6 cellular contexts compared by ENCODE assay signal in the genomic region with DNA sequence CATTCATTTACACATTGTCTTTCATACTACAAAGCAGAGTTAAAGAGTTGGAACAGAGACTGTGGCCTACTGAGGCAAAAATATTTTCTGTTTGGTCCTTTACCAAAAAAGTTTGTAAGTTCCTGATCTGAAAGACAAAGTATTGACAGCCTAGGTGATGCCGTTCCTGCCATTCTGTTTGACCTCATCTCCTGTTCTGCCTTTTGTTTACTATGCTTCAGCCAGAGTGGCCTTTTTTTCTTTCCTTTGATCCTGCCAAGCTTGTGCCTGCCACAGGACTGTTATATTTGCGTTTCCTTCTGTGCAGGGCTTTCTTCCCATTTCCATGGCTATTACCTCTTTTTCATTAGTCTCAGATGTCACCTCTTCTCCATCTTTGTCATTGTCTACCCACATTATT. TPM values are rescaled to one million over a fixed set of nuclear protein-coding genes. Genes with fewer than 3 reads are reported as not detected.
"Had no signal": no experiment of that assay in that cellular context is flagged by ENCODE, and none has a peak within 500 bp of the region (broad histone marks: within the 10 kb centered on the region; RNA-seq: fewer than 3 reads in every experiment).

No MANE protein-coding gene starts in this region.

RNA-seq across cellular contexts. Expression of gene GOLGA6L7, which starts 36.6 kb away (rescaled TPM):
- total RNA-seq: GM23248, H4, H7, HFFc6, HT1080, IMR-90 had no signal
